In the genomic region with DNA sequence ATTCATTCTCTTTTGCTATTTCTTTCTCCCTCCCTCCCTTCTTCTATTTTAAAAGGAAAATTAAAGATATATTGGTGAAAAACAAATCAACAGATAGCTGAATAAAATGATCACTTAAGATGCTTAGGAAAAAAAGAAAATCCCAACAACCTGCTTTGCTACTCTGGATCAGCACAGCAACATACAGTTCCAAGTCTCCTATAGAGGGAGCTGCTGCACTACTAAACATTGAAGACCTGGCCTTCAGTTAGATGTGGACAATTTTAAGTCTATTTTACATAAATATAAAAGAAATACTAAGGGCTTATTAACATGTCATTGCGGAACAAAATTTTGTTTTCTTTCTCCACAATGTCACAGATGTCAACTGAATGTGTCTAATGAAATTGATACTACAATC, we compare ENCODE assay signal across 10 cellular contexts.
DNase-seq lines count a peak whose midpoint lies in the region; ATAC-seq, FAIRE-seq and TF ChIP-seq lines count a peak whose summit lies in the region.
"Had no signal": no experiment of that assay in that cellular context is flagged by ENCODE, and none has a peak within 500 bp of the region (broad histone marks: within the 10 kb centered on the region; RNA-seq: fewer than 3 reads in every experiment).

No MANE protein-coding gene starts in this region.

- no peak overlapping the region for H3K4me3 Mint-ChIP-seq in WTC11

- POLR2A ChIA-PET in WTC11 (lab: Charles Lee): no interaction called here

- H3K4me1 Mint-ChIP-seq in WTC11: peaks cover 12% of the 10 kb centered on the region

- peak; percentile 33 for TF ChIP-seq CTCF in AG09319 (IDR thresholded peaks at IDR 0.05; ENCODE audit: low read depth, low read length)
- no peak for TF ChIP-seq CTCF in WTC11 (IDR thresholded peaks at IDR 0.05)

- ATAC-seq in WTC11: peak; percentile 59
- no peak for ATAC-seq in HG02571 (IDR thresholded peaks at IDR 0.05; ENCODE audit: unreplicated experiment)
- ATAC-seq in HG03439 (IDR thresholded peaks at IDR 0.05; ENCODE audit: unreplicated experiment): no peak
- no peak for ATAC-seq in GM19035 (IDR thresholded peaks at IDR 0.05; ENCODE audit: unreplicated experiment)

- CTCF ChIA-PET in WTC11 (lab: Charles Lee): interaction anchor here (1.5 kb wide), 1 partner anchor 8 kb away, joined by 3 read pairs; no protein-coding TSS in a partner anchor

- H3K36me3 Mint-ChIP-seq in WTC11: no peaks in the 10 kb centered on the region

- H3K9me3 Mint-ChIP-seq in WTC11: no peaks in the 10 kb centered on the region

- H3K27me3 Mint-ChIP-seq in WTC11 (ENCODE audit: low read depth): no peaks in the 10 kb centered on the region

- FAIRE-seq in HTR-8/SVneo (lab: Jason Lieb, UNC): no peak

- no peak overlapping the region for H3K27ac Mint-ChIP-seq in WTC11

- DNase-seq in AG09319 (ENCODE audit: extremely low read depth, low read depth) (no peak), HTR-8/SVneo (ENCODE audit: insufficient read length, low spot score) (peak; percentile 13), WTC11 (ENCODE audit: low spot score) (no peak), inferior parietal cortex (ENCODE audit: extremely low spot score) (peak; percentile 13), AG08395 (ENCODE audit: low spot score) (no peak)
- DNase-seq: DND-41, islet precursor cell had no signal

TF ChIP-seq in WTC11, 78 proteins besides CTCF, POLR2A, EP300 and RAD21:
- TF ChIP-seq FOXK1 (CRISPR knock-in tag; IDR thresholded peaks at IDR 0.05) (no peak), OVOL2 (CRISPR knock-in tag; IDR thresholded peaks at IDR 0.05; ENCODE audit: borderline replicate concordance) (no peak), RORB (CRISPR knock-in tag; IDR thresholded peaks at IDR 0.05) (no peak), ATF1 (CRISPR knock-in tag; IDR thresholded peaks at IDR 0.05) (no peak), ZNF232 (CRISPR knock-in tag; IDR thresholded peaks at IDR 0.05) (no peak)
- TF ChIP-seq, protein P1, sequence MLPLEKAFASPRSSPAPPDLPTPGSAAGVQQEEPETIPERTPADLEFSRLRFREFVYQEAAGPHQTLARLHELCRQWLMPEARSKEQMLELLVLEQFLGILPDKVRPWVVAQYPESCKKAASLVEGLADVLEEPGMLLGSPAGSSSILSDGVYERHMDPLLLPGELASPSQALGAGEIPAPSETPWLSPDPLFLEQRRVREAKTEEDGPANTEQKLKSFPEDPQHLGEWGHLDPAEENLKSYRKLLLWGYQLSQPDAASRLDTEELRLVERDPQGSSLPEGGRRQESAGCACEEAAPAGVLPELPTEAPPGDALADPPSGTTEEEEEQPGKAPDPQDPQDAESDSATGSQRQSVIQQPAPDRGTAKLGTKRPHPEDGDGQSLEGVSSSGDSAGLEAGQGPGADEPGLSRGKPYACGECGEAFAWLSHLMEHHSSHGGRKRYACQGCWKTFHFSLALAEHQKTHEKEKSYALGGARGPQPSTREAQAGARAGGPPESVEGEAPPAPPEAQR (CRISPR knock-in tag; IDR thresholded peaks at IDR 0.05): no peak

Comparison
In these comparisons a context has a peak if more than half of its experiments do, and no peak if none do; other contexts are left out.
1. DNase-seq: peak in HTR-8/SVneo (single experiment) and inferior parietal cortex (single experiment); none in AG09319 (single experiment), WTC11 (single experiment) and AG08395 (single experiment).